ENCODE assay signal across 17 cellular contexts in genomic region chr11:74639533-74639932, GRCh38. TPM values are rescaled to one million over a fixed set of nuclear protein-coding genes. Genes with fewer than 3 reads are reported as not detected.
DNase-seq lines count a peak whose midpoint lies in the region; ATAC-seq, FAIRE-seq and TF ChIP-seq lines count a peak whose summit lies in the region.
"Had no signal": no experiment of that assay in that cellular context is flagged by ENCODE, and none has a peak within 500 bp of the region (broad histone marks: within the 10 kb centered on the region; RNA-seq: fewer than 3 reads in every experiment).

No MANE protein-coding gene starts in this region.

- no peak for TF ChIP-seq POLR2A in sigmoid colon (IDR thresholded peaks at IDR 0.05)

- peaks cover 0 to 14% (median 3%) of the 10 kb centered on the region in 4 donors for H3K36me3 ChIP-seq in sigmoid colon

- no peak overlapping the region for H3K27ac ChIP-seq in right cardiac atrium (ENCODE audit: low read length)
- H3K27ac ChIP-seq in caudate nucleus (ENCODE audit: low read depth, low read length), result peak overlapping the region; percentile 11
- peak overlapping the region in 3 of 4 donors; percentile 71 to 89 (median 81) for H3K27ac ChIP-seq in sigmoid colon
- H3K27ac ChIP-seq: KMS-11 had no signal

- no peak overlapping the region for H3K4me3 ChIP-seq in right cardiac atrium (ENCODE audit: low read length)
- no peak overlapping the region for H3K4me3 ChIP-seq in sigmoid colon

- H3K9me3 Mint-ChIP-seq in effector memory CD8-positive, alpha-beta T cell, result no peaks in the 10 kb centered on the region
- H3K9me3 Mint-ChIP-seq: CD4-positive, alpha-beta T cell had no signal

- H3K4me3 Mint-ChIP-seq in effector memory CD8-positive, alpha-beta T cell, result no peak overlapping the region
- H3K4me3 Mint-ChIP-seq: CD4-positive, alpha-beta T cell had no signal

- no peak for TF ChIP-seq CTCF in sigmoid colon (IDR thresholded peaks at IDR 0.05)

- H3K27me3 ChIP-seq in right cardiac atrium (ENCODE audit: control insufficient read depth, insufficient read depth), result no peaks in the 10 kb centered on the region
- H3K27me3 ChIP-seq in sigmoid colon, result no peaks in the 10 kb centered on the region

- WGBS in right cardiac atrium, result 64% methylated on average over 5 of the region's 5 CpGs
- WGBS in sigmoid colon, 2 donors, result 91 to 93% methylated on average over 5 of the region's 5 CpGs

- intact Hi-C loops in right cardiac atrium (cut with DNase I) (loop anchor here (5.0 to 10.0 kb wide), 3 partner anchors 85 to 95 kb away; partner anchors contain the start of gene CHRDL2 (in 1 of the 4)), cardiac septum (cut with DNase I) (no loop called here), sigmoid colon (cut with DNase I) (loop anchor here (5.0 kb wide), 1 partner anchor 43 kb away; no protein-coding TSS in a partner anchor)

- H3K9me3 ChIP-seq in right cardiac atrium (ENCODE audit: control insufficient read depth, low read length) (no peaks in the 10 kb centered on the region), sigmoid colon (no peaks in the 10 kb centered on the region)

- ATAC-seq in right cardiac atrium, result peak; percentile 59 to 71
- no peak for ATAC-seq in effector memory CD8-positive, alpha-beta T cell (replicated peaks)

- DNase-seq in right cardiac atrium, result peak in 1 of 3 donors; percentile 38
- DNase-seq in cardiac septum (ENCODE audit: low spot score), result no peak
- no peak for DNase-seq in caudate nucleus (lab: John Stamatoyannopoulos, UW)
- no peak for DNase-seq in sigmoid colon
- DNase-seq in activated T-cell treated with anti-CD3 and anti-CD28 coated beads, Interleukin-2, amount 50 U/mL, for 48 hours, result no peak
- DNase-seq in effector memory CD8-positive, alpha-beta T cell, result no peak
- DNase-seq in RCC 7860 (ENCODE audit: low spot score), result no peak
- DNase-seq: Calu3; CD4-positive, alpha-beta T cell; DND-41; GDM1; HCEC 1CT; NCI-H1092; NCI-H774; SHP77 treated with DMSO at 0.1 percent for 48 hours had no signal

- FAIRE-seq in RCC 7860 (lab: Jason Lieb, UNC), result no peak
- FAIRE-seq: GM12892 had no signal

- no peaks in the 10 kb centered on the region for H3K27me3 Mint-ChIP-seq in effector memory CD8-positive, alpha-beta T cell
- H3K27me3 Mint-ChIP-seq: CD4-positive, alpha-beta T cell had no signal

- H3K4me1 ChIP-seq in right cardiac atrium (ENCODE audit: control insufficient read depth, insufficient read depth, low read length), result no peaks in the 10 kb centered on the region
- H3K4me1 ChIP-seq in sigmoid colon, result peaks cover 0 to 81% (median 54%) of the 10 kb centered on the region in 4 donors

- no peaks in the 10 kb centered on the region for H3K4me1 Mint-ChIP-seq in effector memory CD8-positive, alpha-beta T cell (ENCODE audit: low read depth in 2 of 2)

- H3K36me3 Mint-ChIP-seq in effector memory CD8-positive, alpha-beta T cell (ENCODE audit: insufficient read depth), result peaks cover 19% of the 10 kb centered on the region

- no peak for TF ChIP-seq EP300 in sigmoid colon (IDR thresholded peaks at IDR 0.05)

- no peak overlapping the region for H3K27ac Mint-ChIP-seq in effector memory CD8-positive, alpha-beta T cell
- H3K27ac Mint-ChIP-seq: CD4-positive, alpha-beta T cell had no signal

RNA-seq across cellular contexts. Expression of gene POLD3, which starts 47.2 kb away (rescaled TPM):
- total RNA-seq in right cardiac atrium, result 1 to 10 TPM; 6.3 to 9.3 (median 7.8) TPM
- polyA plus RNA-seq in right cardiac atrium, result 4.4 TPM
- total RNA-seq in cardiac septum, result 6.9 TPM
- total RNA-seq in sigmoid colon, result 10 to 100 TPM; 11.2 to 23.0 (median 14.8) TPM
- 10 to 100 TPM; 13.2 to 21.4 (median 14.1) TPM for polyA plus RNA-seq in sigmoid colon
